In the genomic region with DNA sequence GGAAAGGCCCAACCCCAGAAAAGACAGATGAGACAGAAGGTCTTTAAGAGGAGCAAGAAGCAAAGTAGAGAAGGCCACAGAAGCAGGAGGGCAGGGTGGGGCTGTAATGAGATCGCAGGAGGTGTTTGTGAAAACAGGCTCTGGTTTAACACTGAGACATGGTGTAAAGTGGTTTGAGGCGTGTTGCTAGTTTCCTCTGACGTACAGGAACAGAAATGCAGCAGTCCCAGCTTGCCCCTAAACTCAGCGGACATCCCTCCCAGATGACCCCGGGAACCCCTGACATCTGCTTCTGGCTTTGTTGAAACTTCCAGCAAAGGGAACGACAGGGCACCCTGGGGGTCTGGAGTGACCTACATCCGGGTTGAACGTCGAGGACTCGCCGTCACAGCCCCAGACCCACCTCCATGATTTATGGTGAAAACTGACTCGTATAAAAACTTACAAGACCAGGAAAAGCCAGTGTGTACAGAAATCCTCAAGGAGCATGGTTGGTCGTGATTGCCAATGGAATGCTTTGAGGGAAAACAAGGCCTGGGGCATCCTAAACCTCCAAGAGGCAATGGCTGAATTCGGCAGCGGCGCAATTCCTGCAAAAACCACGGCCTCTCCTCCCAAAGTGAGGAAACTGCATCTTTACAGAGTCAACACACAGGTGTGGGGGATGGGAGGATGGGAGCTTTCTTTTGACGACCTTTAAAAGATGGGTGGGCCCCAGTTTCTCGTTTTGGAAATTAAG, we compare ENCODE assay signal across 8 cellular contexts. TPM values are rescaled to one million over a fixed set of nuclear protein-coding genes. Genes with fewer than 3 reads are reported as not detected.
DNase-seq lines count a peak whose midpoint lies in the region; ATAC-seq lines count a peak whose summit lies in the region.

No MANE protein-coding gene starts in this region.

- DNase-seq in SK-N-MC (ENCODE audit: low read depth, low spot score) (no peak), left lobe of liver (ENCODE audit: low spot score) (no peak), OCI-M1 (lab: John Stamatoyannopoulos, UW) (no peak), NCI-H187 (lab: John Stamatoyannopoulos, UW) (no peak)
- DNase-seq in activated naive CD8-positive, alpha-beta T cell treated with anti-CD3 and anti-CD28 coated beads for 36 hours: peak; percentile 54
- DNase-seq in stimulated activated CD8-positive, alpha-beta memory T cell treated with anti-CD3 and anti-CD28 coated beads, Interleukin-7, amount 100 ng/mL, for 4 hours (ENCODE audit: low read depth in 2 of 2): peak; percentile 36 to 50

- H3K4me3 ChIP-seq in SK-N-MC: peak overlapping the region; percentile 71

- H3K9me3 Mint-ChIP-seq in activated naive CD8-positive, alpha-beta T cell treated with anti-CD3 and anti-CD28 coated beads for 36 hours: peaks cover 12% of the 10 kb centered on the region

- H3K36me3 Mint-ChIP-seq in activated naive CD8-positive, alpha-beta T cell treated with anti-CD3 and anti-CD28 coated beads for 36 hours: peaks cover 38% of the 10 kb centered on the region

- peak overlapping the region; percentile 96 for H3K27ac ChIP-seq in SK-N-MC

- H3K27ac Mint-ChIP-seq in activated naive CD8-positive, alpha-beta T cell treated with anti-CD3 and anti-CD28 coated beads for 36 hours: peak overlapping the region; percentile 93

- H3K9me3 ChIP-seq in SK-N-MC (ENCODE audit: low read depth, low read length): peaks cover 2% of the 10 kb centered on the region; the same call in 1 of the 2 replicates

- H3K27me3 Mint-ChIP-seq in activated naive CD8-positive, alpha-beta T cell treated with anti-CD3 and anti-CD28 coated beads for 36 hours: no peaks in the 10 kb centered on the region

- ATAC-seq in left lobe of liver (peak; percentile 38), GM19324 (IDR thresholded peaks at IDR 0.05; ENCODE audit: low FRiP score, unreplicated experiment) (no peak), HG03025 (IDR thresholded peaks at IDR 0.05; ENCODE audit: low FRiP score, unreplicated experiment) (no peak)

- H3K4me3 Mint-ChIP-seq in activated naive CD8-positive, alpha-beta T cell treated with anti-CD3 and anti-CD28 coated beads for 36 hours: peak overlapping the region; percentile 72

- H3K9ac ChIP-seq in SK-N-MC (ENCODE audit: insufficient read length): peak overlapping the region; percentile 67

- peaks cover 78% of the 10 kb centered on the region for H3K4me1 Mint-ChIP-seq in activated naive CD8-positive, alpha-beta T cell treated with anti-CD3 and anti-CD28 coated beads for 36 hours

- H3K36me3 ChIP-seq in SK-N-MC (ENCODE audit: insufficient read depth, low read length): peaks cover 7% of the 10 kb centered on the region; the same call in 1 of the 2 replicates

RNA-seq across cellular contexts. Expression of a gene that starts 25.8 kb away (rescaled TPM):
- total RNA-seq in activated naive CD8-positive, alpha-beta T cell treated with anti-CD3 and anti-CD28 coated beads for 36 hours: 100 to 1,000 TPM; 127 to 130 TPM
- 47.0 TPM for total RNA-seq in left lobe of liver

Comparison
In these comparisons a context has a peak if more than half of its experiments do, and no peak if none do; other contexts are left out.
1. DNase-seq: peak in activated naive CD8-positive, alpha-beta T cell treated with anti-CD3 and anti-CD28 coated beads for 36 hours (single experiment) and stimulated activated CD8-positive, alpha-beta memory T cell treated with anti-CD3 and anti-CD28 coated beads, Interleukin-7, amount 100 ng/mL, for 4 hours (2 of 2); none in SK-N-MC (single experiment), left lobe of liver (single experiment), OCI-M1 (single experiment) and NCI-H187 (0 of 2).